ENCODE assay signal across 33 cellular contexts in the genomic region with DNA sequence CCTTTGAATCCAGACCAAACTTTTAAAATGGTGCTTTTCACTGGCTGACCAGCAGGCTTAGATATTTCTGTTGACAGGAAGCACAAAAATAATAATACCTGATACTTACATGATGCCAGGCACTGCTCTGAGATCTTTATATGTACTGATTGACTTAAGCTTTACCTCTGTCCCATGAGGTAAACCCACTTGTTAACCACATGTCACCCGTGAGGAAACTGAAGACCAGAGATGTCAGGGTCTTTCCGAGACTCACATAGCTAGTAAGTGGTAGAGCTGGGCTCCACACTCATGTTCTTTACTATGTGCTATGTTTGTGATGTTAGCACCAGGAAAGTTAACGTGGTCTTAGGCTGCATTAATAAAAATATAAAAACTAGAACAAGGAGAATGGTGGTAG.
"Had no signal": no experiment of that assay in that cellular context is flagged by ENCODE, and none has a peak within 500 bp of the region (broad histone marks: within the 10 kb centered on the region; RNA-seq: fewer than 3 reads in every experiment).

No MANE protein-coding gene starts in this region.

- H3K4me3 Mint-ChIP-seq: activated B cell treated with CpG ODN at 0.5 μM for 24 hours; activated CD4-positive, alpha-beta memory T cell treated with anti-CD3 and anti-CD28 coated beads, Interleukin-2, amount 10 ng/mL, durations not matched to agents 7 days and 5 days; activated CD4-positive, alpha-beta T cell treated with anti-CD3 and anti-CD28 coated beads, Interleukin-2, amount 10 ng/mL, durations not matched to agents 7 days and 5 days; activated CD8-positive, alpha-beta memory T cell treated with anti-CD3 and anti-CD28 coated beads, Interleukin-2, amount 10 ng/mL, durations not matched to agents 7 days and 5 days; activated CD8-positive, alpha-beta T cell treated with anti-CD3 and anti-CD28 coated beads, Interleukin-2, amount 10 ng/mL, durations not matched to agents 7 days and 5 days; activated naive CD4-positive, alpha-beta T cell treated with anti-CD3 and anti-CD28 coated beads, Interleukin-2, amount 10 ng/mL, durations not matched to agents 7 days and 5 days; activated naive CD4-positive, alpha-beta T cell treated with anti-CD3 and anti-CD28 coated beads, Interleukin-2, amount 50 U/mL, for 24 hours; activated naive CD8-positive, alpha-beta T cell; activated naive CD8-positive, alpha-beta T cell treated with anti-CD3 and anti-CD28 coated beads, Interleukin-2, amount 10 ng/mL, durations not matched to agents 7 days and 5 days; activated naive CD8-positive, alpha-beta T cell treated with anti-CD3 and anti-CD28 coated beads, Interleukin-2, amount 50 U/mL, for 24 hours; activated T-cell treated with anti-CD3 and anti-CD28 coated beads, Interleukin-2, amount 50 U/mL, for 24 hours; brain; central memory CD8-positive, alpha-beta T cell; T-cell; T-helper 2 cell treated with Interferon-gamma antibody and Interleukin-4, amounts not matched to agents 5 μg/mL and 100 μg/mL, for 36 hours had no signal

- H3K4me3 ChIP-seq: ascending aorta, cardiac muscle cell had no signal

- H3K27ac Mint-ChIP-seq: activated B cell treated with CpG ODN at 0.5 μM for 24 hours; activated CD4-positive, alpha-beta memory T cell treated with anti-CD3 and anti-CD28 coated beads, Interleukin-2, amount 10 ng/mL, durations not matched to agents 7 days and 5 days; activated CD4-positive, alpha-beta T cell treated with anti-CD3 and anti-CD28 coated beads, Interleukin-2, amount 10 ng/mL, durations not matched to agents 7 days and 5 days; activated CD8-positive, alpha-beta memory T cell treated with anti-CD3 and anti-CD28 coated beads, Interleukin-2, amount 10 ng/mL, durations not matched to agents 7 days and 5 days; activated CD8-positive, alpha-beta T cell treated with anti-CD3 and anti-CD28 coated beads, Interleukin-2, amount 10 ng/mL, durations not matched to agents 7 days and 5 days; activated naive CD4-positive, alpha-beta T cell treated with anti-CD3 and anti-CD28 coated beads, Interleukin-2, amount 10 ng/mL, durations not matched to agents 7 days and 5 days; activated naive CD4-positive, alpha-beta T cell treated with anti-CD3 and anti-CD28 coated beads, Interleukin-2, amount 50 U/mL, for 24 hours; activated naive CD8-positive, alpha-beta T cell; activated naive CD8-positive, alpha-beta T cell treated with anti-CD3 and anti-CD28 coated beads, Interleukin-2, amount 10 ng/mL, durations not matched to agents 7 days and 5 days; activated naive CD8-positive, alpha-beta T cell treated with anti-CD3 and anti-CD28 coated beads, Interleukin-2, amount 50 U/mL, for 24 hours; activated T-cell treated with anti-CD3 and anti-CD28 coated beads, Interleukin-2, amount 50 U/mL, for 24 hours; activated T-helper 2 cell treated with anti-CD3 and anti-CD28 coated beads, Interferon-gamma antibody, Interleukin-2, Interleukin-4, amounts not matched to agents 10 μg/mL and 5 μg/mL and 100 μg/mL, durations not matched to agents 14 hours and 24 hours and 36 hours; brain; T-cell; T-helper 2 cell treated with Interferon-gamma antibody and Interleukin-4, amounts not matched to agents 5 μg/mL and 100 μg/mL, for 36 hours had no signal

- H3K9me3 Mint-ChIP-seq: activated CD4-positive, alpha-beta memory T cell treated with anti-CD3 and anti-CD28 coated beads, Interleukin-2, amount 10 ng/mL, durations not matched to agents 7 days and 5 days; activated CD4-positive, alpha-beta T cell treated with anti-CD3 and anti-CD28 coated beads, Interleukin-2, amount 10 ng/mL, durations not matched to agents 7 days and 5 days; activated naive CD4-positive, alpha-beta T cell treated with anti-CD3 and anti-CD28 coated beads, Interleukin-2, amount 10 ng/mL, durations not matched to agents 7 days and 5 days; activated naive CD4-positive, alpha-beta T cell treated with anti-CD3 and anti-CD28 coated beads, Interleukin-2, amount 50 U/mL, for 24 hours; activated naive CD8-positive, alpha-beta T cell treated with anti-CD3 and anti-CD28 coated beads, Interleukin-2, amount 50 U/mL, for 24 hours; activated T-cell treated with anti-CD3 and anti-CD28 coated beads, Interleukin-2, amount 50 U/mL, for 24 hours; activated T-helper 2 cell treated with anti-CD3 and anti-CD28 coated beads, Interferon-gamma antibody, Interleukin-2, Interleukin-4, amounts not matched to agents 10 μg/mL and 5 μg/mL and 100 μg/mL, durations not matched to agents 14 hours and 24 hours and 36 hours; central memory CD8-positive, alpha-beta T cell; T-cell; T-helper 2 cell treated with Interferon-gamma antibody and Interleukin-4, amounts not matched to agents 5 μg/mL and 100 μg/mL, for 36 hours had no signal

- H3K9me3 ChIP-seq: ascending aorta had no signal

- H3K27ac ChIP-seq: cardiac muscle cell, VCaP had no signal

- H3K36me3 Mint-ChIP-seq: activated CD8-positive, alpha-beta memory T cell treated with anti-CD3 and anti-CD28 coated beads, Interleukin-2, amount 10 ng/mL, durations not matched to agents 7 days and 5 days; activated naive CD8-positive, alpha-beta T cell treated with anti-CD3 and anti-CD28 coated beads, Interleukin-2, amount 10 ng/mL, durations not matched to agents 7 days and 5 days had no signal

- H3K4me1 Mint-ChIP-seq: activated B cell treated with CpG ODN at 0.5 μM for 24 hours; activated CD4-positive, alpha-beta memory T cell treated with anti-CD3 and anti-CD28 coated beads, Interleukin-2, amount 10 ng/mL, durations not matched to agents 7 days and 5 days; activated CD4-positive, alpha-beta T cell treated with anti-CD3 and anti-CD28 coated beads, Interleukin-2, amount 10 ng/mL, durations not matched to agents 7 days and 5 days; activated CD8-positive, alpha-beta memory T cell treated with anti-CD3 and anti-CD28 coated beads, Interleukin-2, amount 10 ng/mL, durations not matched to agents 7 days and 5 days; activated naive CD4-positive, alpha-beta T cell treated with anti-CD3 and anti-CD28 coated beads, Interleukin-2, amount 10 ng/mL, durations not matched to agents 7 days and 5 days; activated naive CD8-positive, alpha-beta T cell treated with anti-CD3 and anti-CD28 coated beads, Interleukin-2, amount 10 ng/mL, durations not matched to agents 7 days and 5 days; central memory CD8-positive, alpha-beta T cell; T-cell had no signal

- H3K36me3 ChIP-seq: ascending aorta, cardiac muscle cell had no signal

- H3K27me3 ChIP-seq: ascending aorta, cardiac muscle cell had no signal

- ATAC-seq: activated CD8-positive, alpha-beta memory T cell treated with anti-CD3 and anti-CD28 coated beads, Interleukin-2, amount 10 ng/mL, durations not matched to agents 7 days and 5 days; activated CD8-positive, alpha-beta T cell treated with anti-CD3 and anti-CD28 coated beads, Interleukin-2, amount 10 ng/mL, durations not matched to agents 7 days and 5 days; activated naive CD8-positive, alpha-beta T cell treated with anti-CD3 and anti-CD28 coated beads, Interleukin-2, amount 50 U/mL, for 24 hours; T-cell had no signal

- H3K27me3 Mint-ChIP-seq: activated B cell treated with CpG ODN at 0.5 μM for 24 hours; activated CD4-positive, alpha-beta memory T cell treated with anti-CD3 and anti-CD28 coated beads, Interleukin-2, amount 10 ng/mL, durations not matched to agents 7 days and 5 days; activated CD4-positive, alpha-beta T cell treated with anti-CD3 and anti-CD28 coated beads, Interleukin-2, amount 10 ng/mL, durations not matched to agents 7 days and 5 days; activated CD8-positive, alpha-beta memory T cell treated with anti-CD3 and anti-CD28 coated beads, Interleukin-2, amount 10 ng/mL, durations not matched to agents 7 days and 5 days; activated naive CD4-positive, alpha-beta T cell treated with anti-CD3 and anti-CD28 coated beads, Interleukin-2, amount 10 ng/mL, durations not matched to agents 7 days and 5 days; activated naive CD4-positive, alpha-beta T cell treated with anti-CD3 and anti-CD28 coated beads, Interleukin-2, amount 50 U/mL, for 24 hours; activated naive CD8-positive, alpha-beta T cell; activated naive CD8-positive, alpha-beta T cell treated with anti-CD3 and anti-CD28 coated beads, Interleukin-2, amount 10 ng/mL, durations not matched to agents 7 days and 5 days; activated naive CD8-positive, alpha-beta T cell treated with anti-CD3 and anti-CD28 coated beads, Interleukin-2, amount 50 U/mL, for 24 hours; activated T-cell treated with anti-CD3 and anti-CD28 coated beads, Interleukin-2, amount 50 U/mL, for 24 hours; brain; central memory CD8-positive, alpha-beta T cell; T-cell had no signal

- DNase-seq: activated B cell treated with CpG ODN at 0.5 μM for 24 hours; activated CD4-positive, alpha-beta memory T cell treated with anti-CD3 and anti-CD28 coated beads, Interleukin-2, amount 10 ng/mL, durations not matched to agents 7 days and 5 days; activated CD4-positive, alpha-beta T cell treated with anti-CD3 and anti-CD28 coated beads for 48 hours; activated CD4-positive, alpha-beta T cell treated with anti-CD3 and anti-CD28 coated beads, Interleukin-2, amount 10 ng/mL, durations not matched to agents 7 days and 5 days; activated CD4-positive, alpha-beta T cell treated with anti-CD3 and anti-CD28 coated beads, Interleukin-2, amount 50 U/mL, for 48 hours; activated CD4-positive, CD25-positive, alpha-beta regulatory T cell treated with anti-CD3 and anti-CD28 coated beads, Interleukin-2, amount 50 U/mL, for 72 hours; activated CD8-positive, alpha-beta memory T cell treated with anti-CD3 and anti-CD28 coated beads for 24 hours; activated CD8-positive, alpha-beta memory T cell treated with anti-CD3 and anti-CD28 coated beads, Interleukin-2, amount 10 ng/mL, durations not matched to agents 7 days and 5 days; activated CD8-positive, alpha-beta memory T cell treated with anti-CD3 and anti-CD28 coated beads, Interleukin-2, amount 50 U/mL, for 48 hours; activated CD8-positive, alpha-beta T cell treated with anti-CD3 and anti-CD28 coated beads, Interleukin-2, amount 10 ng/mL, durations not matched to agents 7 days and 5 days; activated effector memory CD4-positive, alpha-beta T cell treated with Interleukin-2 at 50 U/mL for 16 hours; activated gamma-delta T cell; activated naive CD4-positive, alpha-beta T cell treated with anti-CD3 and anti-CD28 coated beads, Interleukin-2, amount 10 ng/mL, durations not matched to agents 7 days and 5 days; activated naive CD4-positive, alpha-beta T cell treated with Interleukin-2 at 50 U/mL for 16 hours; activated naive CD8-positive, alpha-beta T cell treated with anti-CD3 and anti-CD28 coated beads, Interleukin-2, amount 10 ng/mL, durations not matched to agents 7 days and 5 days; activated naive CD8-positive, alpha-beta T cell treated with anti-CD3 and anti-CD28 coated beads, Interleukin-2, amount 50 U/mL, for 24 hours; activated T-cell treated with anti-CD3 and anti-CD28 coated beads, Interleukin-2, amount 50 U/mL, for 24 hours; activated T-cell treated with anti-CD3 and anti-CD28 coated beads, Interleukin-2, amount 50 U/mL, for 48 hours; amygdala; anterior cingulate cortex; caudate nucleus; cerebellar nuclear complex; T-cell; T-helper 9 cell had no signal
